15 cellular contexts compared by ENCODE assay signal in genomic region chr5:119036101-119036762, GRCh38. TPM values are rescaled to one million over a fixed set of nuclear protein-coding genes. Genes with fewer than 3 reads are reported as not detected.
A peak's percentile ranks its signal among the peaks of the same experiment; 100 is the strongest.
DNase-seq lines count a peak whose midpoint lies in the region; ATAC-seq and TF ChIP-seq lines count a peak whose summit lies in the region.
"Had no signal": no experiment of that assay in that cellular context is flagged by ENCODE, and none has a peak within 500 bp of the region (broad histone marks: within the 10 kb centered on the region; RNA-seq: fewer than 3 reads in every experiment).

No MANE protein-coding gene starts in this region.

- no peaks in the 10 kb centered on the region for H3K36me3 ChIP-seq in upper lobe of right lung
- H3K36me3 ChIP-seq: right lobe of liver had no signal

- peak; percentile 56 for DNase-seq in AG10803 (ENCODE audit: low read depth)
- peak; percentile 27 for DNase-seq in HT-29 (ENCODE audit: low spot score)
- peak; percentile 23 for DNase-seq in astrocyte of the hippocampus (ENCODE audit: low read depth, low spot score)
- DNase-seq in left colon, result no peak
- no peak for DNase-seq in upper lobe of right lung
- no peak for DNase-seq in left lobe of liver (ENCODE audit: low spot score)
- DNase-seq: activated naive CD4-positive, alpha-beta T cell treated with anti-CD3 and anti-CD28 coated beads, Interleukin-2, amount 50 U/mL, for 16 hours; DMS79; foreskin melanocyte; NCI-H1694 treated with DMSO at 0.1 percent for 48 hours; OCI-M1; right lobe of liver had no signal

- no peaks in the 10 kb centered on the region for H3K9me3 ChIP-seq in upper lobe of right lung
- H3K9me3 ChIP-seq: right lobe of liver had no signal

- no peak overlapping the region for H3K4me3 ChIP-seq in AG10803 (ENCODE audit: low read length)
- H3K4me3 ChIP-seq in upper lobe of right lung, result no peak overlapping the region
- H3K4me3 ChIP-seq: lung, right lobe of liver had no signal

- intact Hi-C loops in left colon (cut with DNase I, micrococcal nuclease) (no loop called here), upper lobe of right lung (cut with DNase I) (no loop called here)

- TF ChIP-seq CTCF in AG10803 (conservative IDR thresholded peaks at IDR 0.05; ENCODE audit: low read length), result no peak
- TF ChIP-seq CTCF in upper lobe of right lung (IDR thresholded peaks at IDR 0.05), result no peak

- ATAC-seq in left colon (peak; percentile 46), upper lobe of right lung (no peak), HG03432 (IDR thresholded peaks at IDR 0.05; ENCODE audit: unreplicated experiment) (no peak), HG03565 (IDR thresholded peaks at IDR 0.05; ENCODE audit: unreplicated experiment) (no peak), left lobe of liver (no peak)

- no peaks in the 10 kb centered on the region for H3K27me3 ChIP-seq in upper lobe of right lung
- H3K27me3 ChIP-seq: right lobe of liver had no signal

- H3K27ac ChIP-seq in upper lobe of right lung, result no peak overlapping the region
- H3K27ac ChIP-seq: right lobe of liver had no signal

- no peaks in the 10 kb centered on the region for H3K4me1 ChIP-seq in upper lobe of right lung

RNA-seq across cellular contexts. Expression of gene DMXL1, which starts 34.7 kb away (rescaled TPM):
- total RNA-seq in HT-29 (2014; rRNA removed; shearing (Covaris generic)), result 7.9 and 13.1 TPM in 2 replicates
- total RNA-seq in left colon, result 10 to 100 TPM; 48.0 to 49.6 TPM
- total RNA-seq in upper lobe of right lung, result 51.4 TPM
- 21.5 TPM for total RNA-seq in left lobe of liver

RNA-seq across cellular contexts. Expression of gene DTWD2, which starts 47.9 kb away (rescaled TPM):
- 10.9 and 15.7 TPM in 2 replicates for total RNA-seq in HT-29 (2014; rRNA removed; shearing (Covaris generic))
- total RNA-seq in left colon (10 to 100 TPM; 11.9 to 12.4 TPM), upper lobe of right lung (8.5 TPM), left lobe of liver (4.6 TPM)

Comparison
In these comparisons a context has a peak if more than half of its experiments do, and no peak if none do; other contexts are left out.
1. DNase-seq: peak in AG10803 (single experiment), HT-29 (single experiment) and astrocyte of the hippocampus (single experiment); none in left colon (0 of 2), upper lobe of right lung (single experiment) and left lobe of liver (single experiment).